Comparison of ENCODE assay signal across 1 cellular context in genomic region chr1:8965121-8965820, GRCh38.
A peak's percentile ranks its signal among the peaks of the same experiment; 100 is the strongest.
TF ChIP-seq lines count a peak whose summit lies in the region.

No MANE protein-coding gene starts in this region.

TF ChIP-seq in IMR-90, 13 proteins besides CTCF, POLR2A, EP300 and RAD21:
- TF ChIP-seq CEBPB (IDR thresholded peaks at IDR 0.05; ENCODE audit: low read depth, low read length) (peak; percentile 42), BHLHE40 (IDR thresholded peaks at IDR 0.05; ENCODE audit: low read depth, low read length) (no peak)
TF ChIP-seq in IMR-90: peak in this region for 1.
